In the genomic region with DNA sequence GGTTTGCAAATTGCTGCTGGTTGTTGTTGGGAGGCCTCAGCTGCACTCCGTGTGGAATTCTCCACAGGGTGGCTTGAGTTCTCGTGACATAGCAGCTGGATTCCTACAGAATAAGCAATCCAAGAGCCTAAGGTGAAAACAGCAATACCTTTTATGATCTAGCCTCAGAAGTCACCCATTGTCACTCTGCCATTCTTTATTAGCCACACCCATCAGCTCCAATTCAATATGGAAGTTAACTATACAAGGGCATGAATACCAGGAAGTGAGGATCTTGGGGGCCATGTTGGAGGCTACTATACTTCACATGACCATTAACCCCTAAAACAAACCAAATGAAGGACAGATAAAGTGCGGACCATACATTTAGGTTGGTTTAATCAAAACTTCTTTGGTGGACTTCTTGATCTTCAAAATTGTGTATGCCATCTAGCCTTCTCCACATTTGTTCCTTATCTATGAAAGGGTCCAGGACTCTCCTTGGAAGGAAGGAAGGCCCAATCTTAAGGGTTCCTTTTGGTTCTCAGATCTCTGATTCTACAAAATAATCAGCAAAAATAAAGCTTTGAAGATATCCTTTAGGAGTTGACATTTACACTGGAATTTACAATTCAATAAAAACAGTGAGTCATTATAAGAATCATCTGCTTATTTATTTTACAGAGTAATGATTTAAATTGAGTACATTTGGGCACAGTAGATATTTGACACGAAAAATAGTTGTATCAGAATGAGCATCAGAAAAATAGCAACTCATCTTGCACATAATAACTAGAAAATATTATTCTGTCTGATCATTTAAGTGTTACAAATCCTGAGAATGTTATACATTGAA, we compare ENCODE assay signal across 10 cellular contexts. TPM values are rescaled to one million over a fixed set of nuclear protein-coding genes. Genes with fewer than 3 reads are reported as not detected.
DNase-seq lines count a peak whose midpoint lies in the region; ATAC-seq and TF ChIP-seq lines count a peak whose summit lies in the region.
"Had no signal": no experiment of that assay in that cellular context is flagged by ENCODE, and none has a peak within 500 bp of the region (broad histone marks: within the 10 kb centered on the region; RNA-seq: fewer than 3 reads in every experiment).

No MANE protein-coding gene starts in this region.

- TF ChIP-seq POLR2A in body of pancreas (IDR thresholded peaks at IDR 0.05) (no peak), suprapubic skin (IDR thresholded peaks at IDR 0.05) (no peak)

- H3K4me3 ChIP-seq in body of pancreas (no peak overlapping the region), left lung (no peak overlapping the region), suprapubic skin (no peak overlapping the region)

- ATAC-seq in body of pancreas (peak; percentile 25), left lung (no peak), HG03095 (IDR thresholded peaks at IDR 0.05; ENCODE audit: unreplicated experiment) (no peak)

- WGBS in body of pancreas, 2 donors = 58 to 60% methylated on average over 4 of the region's 4 CpGs
- WGBS in suprapubic skin = 83% methylated on average over 3 of the region's 4 CpGs

- H3K36me3 ChIP-seq in body of pancreas (replicated peaks in 1 of 2; ENCODE audit: insufficient read depth in 1 of 2, low read depth in 2 of 2) (no peaks in the 10 kb centered on the region), left lung (peaks cover 0 to 40% of the 10 kb centered on the region in 2 donors), suprapubic skin (peaks cover 22% of the 10 kb centered on the region)

- peak overlapping the region; percentile 76 to 92 (median 83) for H3K27ac ChIP-seq in body of pancreas
- H3K27ac ChIP-seq in left lung = peak overlapping the region; percentile 71 to 73
- H3K27ac ChIP-seq in suprapubic skin = peak overlapping the region; percentile 71

- no peak for TF ChIP-seq EP300 in Ishikawa (IDR thresholded peaks at IDR 0.05; ENCODE audit: borderline replicate concordance)
- no peak for TF ChIP-seq EP300 in suprapubic skin (IDR thresholded peaks at IDR 0.05)

- DNase-seq in body of pancreas (no peak), left lung (no peak), suprapubic skin (ENCODE audit: low spot score in 2 of 2) (no peak), NCI-H345 treated with DMSO at 0.1 percent for 48 hours (lab: John Stamatoyannopoulos, UW; ENCODE audit: unreplicated experiment) (no peak)
- DNase-seq in activated CD4-positive, alpha-beta T cell treated with anti-CD3 and anti-CD28 coated beads, Interleukin-2, amount 50 U/mL, for 1 hour = no peak
- DNase-seq: activated CD8-positive, alpha-beta memory T cell treated with anti-CD3 and anti-CD28 coated beads, Interleukin-2, amount 50 U/mL, for 48 hours; DND-41; NCI-H2029 treated with DMSO at 0.1 percent for 48 hours had no signal

- intact Hi-C loops in body of pancreas (cut with DNase I) (no loop called here), left lung (cut with DNase I) (no loop called here)

- TF ChIP-seq RAD21 in Ishikawa (IDR thresholded peaks at IDR 0.05; ENCODE audit: low read depth) = no peak

- H3K4me1 ChIP-seq in body of pancreas = peaks cover 75% of the 10 kb centered on the region
- peaks cover 17 to 53% of the 10 kb centered on the region in 2 donors for H3K4me1 ChIP-seq in left lung
- peaks cover 34% of the 10 kb centered on the region for H3K4me1 ChIP-seq in suprapubic skin

- H3K27me3 ChIP-seq in body of pancreas (no peaks in the 10 kb centered on the region), left lung (no peaks in the 10 kb centered on the region), suprapubic skin (no peaks in the 10 kb centered on the region)

- TF ChIP-seq CTCF in body of pancreas (IDR thresholded peaks at IDR 0.05) = no peak
- TF ChIP-seq CTCF in left lung (IDR thresholded peaks at IDR 0.05) = no peak
- TF ChIP-seq CTCF in suprapubic skin (IDR thresholded peaks at IDR 0.05) = no peak

- no peaks in the 10 kb centered on the region for H3K9me3 ChIP-seq in body of pancreas
- no peaks in the 10 kb centered on the region for H3K9me3 ChIP-seq in left lung
- H3K9me3 ChIP-seq in suprapubic skin = no peaks in the 10 kb centered on the region

TF ChIP-seq in Ishikawa, 13 proteins besides CTCF, POLR2A, EP300 and RAD21:
- TF ChIP-seq CEBPB (IDR thresholded peaks at IDR 0.05) (no peak), YY1 (IDR thresholded peaks at IDR 0.05; ENCODE audit: low read depth) (0 out of 2 replicates have a peak, but pooled peaks have one; percentile 38)
TF ChIP-seq in Ishikawa: peak in this region for 1.

RNA-seq across cellular contexts. Expression of a gene that starts 21.5 kb away (rescaled TPM):
- total RNA-seq in body of pancreas = 10 to 100 TPM; 48.1 to 57.1 TPM
- 10 to 100 TPM; 51.4 to 73.0 TPM for total RNA-seq in left lung
- 10 to 100 TPM; 19.1 to 37.0 (median 21.8) TPM for total RNA-seq in suprapubic skin

RNA-seq across cellular contexts. Expression of a gene that starts 23.6 kb away (rescaled TPM):
- total RNA-seq in body of pancreas = 10 to 100 TPM; 26.7 to 27.4 TPM
- total RNA-seq in left lung = 100 to 1,000 TPM; 150 to 160 TPM
- total RNA-seq in suprapubic skin = 10 to 100 TPM; 56.4 to 96.6 (median 68.6) TPM

RNA-seq across cellular contexts. Expression of a gene that starts 25.9 kb away (rescaled TPM):
- total RNA-seq in body of pancreas = 1 to 10 TPM; 2.9 to 5.9 TPM
- 10 to 100 TPM; 23.8 to 59.3 TPM for total RNA-seq in left lung
- 10 to 100 TPM; 13.1 to 30.8 (median 26.4) TPM for total RNA-seq in suprapubic skin
